In genomic region chr14:93267149-93267711, GRCh38 we compare ENCODE assay signal across 27 cellular contexts.
DNase-seq lines count a peak whose midpoint lies in the region; ATAC-seq, FAIRE-seq and TF ChIP-seq lines count a peak whose summit lies in the region.
"Had no signal": no experiment of that assay in that cellular context is flagged by ENCODE, and none has a peak within 500 bp of the region (broad histone marks: within the 10 kb centered on the region; RNA-seq: fewer than 3 reads in every experiment).

No MANE protein-coding gene starts in this region.

- peak overlapping the region; percentile 29; the same call in 1 of the 2 replicates for H3K27ac ChIP-seq in VCaP
- no peak overlapping the region for H3K27ac ChIP-seq in pancreas
- H3K27ac ChIP-seq: GM23248, SK-N-MC, upper lobe of left lung had no signal

- no peak overlapping the region for H3K4me3 ChIP-seq in Caco-2 (ENCODE audit: low read depth, low read length)
- H3K4me3 ChIP-seq in pancreas = no peak overlapping the region
- H3K4me3 ChIP-seq: cardiac muscle cell, GM23248, SK-N-MC, upper lobe of left lung had no signal

- H3K4me1 ChIP-seq in Caco-2 (peaks cover 30% of the 10 kb centered on the region), pancreas (peaks cover 8 to 13% (median 11%) of the 10 kb centered on the region in 3 donors)

- POLR2A ChIA-PET in Caco-2 (lab: Charles Lee) = no interaction called here

- no TSS peak for BruUV-seq in Caco-2 (replicated peaks; lab: Mats Ljungman, UMichigan)

- WGBS in pancreas, 2 donors = 40 to 41% methylated on average over 3 of the region's 3 CpGs

- no peak for TF ChIP-seq CTCF in Caco-2 (IDR thresholded peaks at IDR 0.05; ENCODE audit: insufficient read depth in 1 of 2, low read depth in 1 of 2, low read length in 1 of 2, severe bottlenecking in 1 of 2, unreplicated experiment in 1 of 2)
- no peak for TF ChIP-seq CTCF in VCaP (conservative IDR thresholded peaks at IDR 0.05)
- TF ChIP-seq CTCF in pancreas (IDR thresholded peaks at IDR 0.05) = no peak

- no peaks in the 10 kb centered on the region for H3K9me3 ChIP-seq in Caco-2
- no peaks in the 10 kb centered on the region for H3K9me3 ChIP-seq in pancreas
- H3K9me3 ChIP-seq: upper lobe of left lung had no signal

- no peak overlapping the region for H3K4me3 Mint-ChIP-seq in Caco-2 (ENCODE audit: unreplicated experiment)
- H3K4me3 Mint-ChIP-seq in dendritic cell treated with granulocyte-macrophage colony-stimulating factor and Interleukin-4, amounts not matched to agents 40 ng/mL and 50 ng/mL, for 4 days = no peak overlapping the region
- H3K4me3 Mint-ChIP-seq: activated CD8-positive, alpha-beta T cell treated with anti-CD3 and anti-CD28 coated beads for 36 hours; CD4-positive, CD25-positive, alpha-beta regulatory T cell; natural killer cell; stimulated activated naive B cell treated with anti-CD40 and anti-IgM and Interleukin-4, amounts not matched to agents 10 μg/mL and 1 μg/mL and 100 μg/mL, for 72 hours had no signal

- H3K27me3 ChIP-seq in Caco-2 (replicated peaks; ENCODE audit: control insufficient read depth, insufficient read depth, low read length) = no peaks in the 10 kb centered on the region
- H3K27me3 ChIP-seq in pancreas = no peaks in the 10 kb centered on the region
- H3K27me3 ChIP-seq: cardiac muscle cell, upper lobe of left lung had no signal

- H3K9me3 Mint-ChIP-seq in Caco-2 (ENCODE audit: unreplicated experiment) = no peaks in the 10 kb centered on the region
- no peaks in the 10 kb centered on the region for H3K9me3 Mint-ChIP-seq in dendritic cell treated with granulocyte-macrophage colony-stimulating factor and Interleukin-4, amounts not matched to agents 40 ng/mL and 50 ng/mL, for 4 days
- H3K9me3 Mint-ChIP-seq: activated CD8-positive, alpha-beta T cell treated with anti-CD3 and anti-CD28 coated beads for 36 hours; activated naive CD4-positive, alpha-beta T cell treated with anti-CD3 and anti-CD28 coated beads, Interleukin-2, amount 50 U/mL, for 72 hours; CD4-positive, CD25-positive, alpha-beta regulatory T cell; natural killer cell; stimulated activated naive B cell treated with anti-CD40 and anti-IgM and Interleukin-4, amounts not matched to agents 10 μg/mL and 1 μg/mL and 100 μg/mL, for 72 hours had no signal

- DNase-seq in Caco-2 (no peak), pancreas (no peak), cerebellum (ENCODE audit: low spot score) (no peak), amniotic stem cell (lab: John Stamatoyannopoulos, UW) (no peak), NCI-H748 (lab: John Stamatoyannopoulos, UW; ENCODE audit: unreplicated experiment) (no peak), SK-N-DZ (ENCODE audit: low spot score) (no peak)
- DNase-seq: activated CD8-positive, alpha-beta T cell treated with anti-CD3 and anti-CD28 coated beads for 36 hours; anterior cingulate cortex; CD4-positive, CD25-positive, alpha-beta regulatory T cell; foreskin fibroblast; GM23248; kidney; natural killer cell; NCI-H1048; NCI-H510A treated with DMSO at 0.1 percent for 48 hours; OCI-M1; stimulated activated CD4-positive, alpha-beta T cell treated with anti-CD3 and anti-CD28 coated beads, Interleukin-15, amount 100 ng/mL, for 24 hours; stimulated activated naive B cell treated with anti-CD40 and anti-IgM and Interleukin-4, amounts not matched to agents 10 μg/mL and 1 μg/mL and 100 μg/mL, for 72 hours; T-helper 1 cell; upper lobe of left lung had no signal

- no peaks in the 10 kb centered on the region for H3K27me3 Mint-ChIP-seq in Caco-2 (ENCODE audit: insufficient read depth, unreplicated experiment)
- H3K27me3 Mint-ChIP-seq in dendritic cell treated with granulocyte-macrophage colony-stimulating factor and Interleukin-4, amounts not matched to agents 40 ng/mL and 50 ng/mL, for 4 days = no peaks in the 10 kb centered on the region
- H3K27me3 Mint-ChIP-seq: activated CD8-positive, alpha-beta T cell treated with anti-CD3 and anti-CD28 coated beads for 36 hours; CD4-positive, CD25-positive, alpha-beta regulatory T cell; stimulated activated naive B cell treated with anti-CD40 and anti-IgM and Interleukin-4, amounts not matched to agents 10 μg/mL and 1 μg/mL and 100 μg/mL, for 72 hours had no signal

- ATAC-seq in pancreas = peak; percentile 60 to 64 (median 62)
- ATAC-seq: activated CD8-positive, alpha-beta T cell treated with anti-CD3 and anti-CD28 coated beads for 36 hours; activated naive CD4-positive, alpha-beta T cell treated with anti-CD3 and anti-CD28 coated beads, Interleukin-2, amount 50 U/mL, for 72 hours; esophagus mucosa; natural killer cell; stimulated activated naive B cell treated with anti-CD40 and anti-IgM and Interleukin-4, amounts not matched to agents 10 μg/mL and 1 μg/mL and 100 μg/mL, for 72 hours had no signal

- peak overlapping the region; percentile 71 for H3K27ac Mint-ChIP-seq in Caco-2 (ENCODE audit: unreplicated experiment)
- peak overlapping the region; percentile 13 for H3K27ac Mint-ChIP-seq in dendritic cell treated with granulocyte-macrophage colony-stimulating factor and Interleukin-4, amounts not matched to agents 40 ng/mL and 50 ng/mL, for 4 days
- H3K27ac Mint-ChIP-seq: activated CD8-positive, alpha-beta T cell treated with anti-CD3 and anti-CD28 coated beads for 36 hours; activated naive CD4-positive, alpha-beta T cell treated with anti-CD3 and anti-CD28 coated beads, Interleukin-2, amount 50 U/mL, for 72 hours had no signal

- no peak for FAIRE-seq in pancreas (lab: Jason Lieb, UNC)
- FAIRE-seq: A204.1, kidney had no signal

- intact Hi-C loops in Caco-2 (cut with micrococcal nuclease; ENCODE audit: unreplicated experiment) (no loop called here), pancreas (cut with DNase I) (no loop called here)
- intact Hi-C loops in dendritic cell treated with granulocyte-macrophage colony-stimulating factor and Interleukin-4, amounts not matched to agents 40 ng/mL and 50 ng/mL, for 4 days (cut with micrococcal nuclease) = no loop called here

- H3K36me3 Mint-ChIP-seq in Caco-2 (ENCODE audit: insufficient read depth, unreplicated experiment) = peaks cover 11% of the 10 kb centered on the region
- peaks cover 43% of the 10 kb centered on the region for H3K36me3 Mint-ChIP-seq in dendritic cell treated with granulocyte-macrophage colony-stimulating factor and Interleukin-4, amounts not matched to agents 40 ng/mL and 50 ng/mL, for 4 days (ENCODE audit: low read depth)

- H3K4me1 Mint-ChIP-seq in Caco-2 (ENCODE audit: low read depth, unreplicated experiment) = peaks cover 36% of the 10 kb centered on the region
- H3K4me1 Mint-ChIP-seq in dendritic cell treated with granulocyte-macrophage colony-stimulating factor and Interleukin-4, amounts not matched to agents 40 ng/mL and 50 ng/mL, for 4 days (ENCODE audit: low read depth) = peaks cover 27% of the 10 kb centered on the region

- CTCF ChIA-PET in Caco-2 (lab: Charles Lee) = no interaction called here

- no peaks in the 10 kb centered on the region for H3K36me3 ChIP-seq in Caco-2 (ENCODE audit: control insufficient read depth, insufficient read depth, low read length)
- H3K36me3 ChIP-seq in pancreas = no peaks in the 10 kb centered on the region
